ENCODE assay signal across 8 cellular contexts in the genomic region with DNA sequence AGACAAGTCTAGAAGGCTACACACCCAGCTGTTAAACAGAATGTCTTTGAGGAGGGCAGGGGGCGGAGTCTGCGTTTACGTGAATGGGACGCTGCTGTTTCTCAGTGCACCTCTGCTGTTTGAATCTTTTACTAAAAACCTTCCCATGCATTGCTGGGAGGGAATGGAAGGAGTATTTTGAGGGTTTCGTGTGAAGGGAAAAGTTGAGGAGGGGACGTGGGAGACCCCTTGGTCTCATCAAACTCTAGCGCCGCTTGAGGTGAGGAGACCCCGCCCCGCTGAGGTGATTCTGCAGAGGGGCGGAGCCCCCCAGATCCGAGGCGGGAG. TPM values are rescaled to one million over a fixed set of nuclear protein-coding genes. Genes with fewer than 3 reads are reported as not detected.
DNase-seq lines count a peak whose midpoint lies in the region; ATAC-seq, FAIRE-seq and TF ChIP-seq lines count a peak whose summit lies in the region.

No MANE protein-coding gene starts in this region.

- peak; percentile 60 for DNase-seq in Jurkat, Clone E6-1 (ENCODE audit: low read depth, low spot score)
- peak; percentile 76 to 79 for DNase-seq in activated CD4-positive, alpha-beta T cell treated with anti-CD3 and anti-CD28 coated beads for 4 hours
- DNase-seq in NCI-H1417 (lab: John Stamatoyannopoulos, UW) (no peak), GM12891 (ENCODE audit: insufficient read length, low spot score) (no peak)

- peak in 1 of 4 experiments; percentile 11 for TF ChIP-seq CTCF in gastroesophageal sphincter (IDR thresholded peaks at IDR 0.05)

- H3K27me3 ChIP-seq in gastroesophageal sphincter: no peaks in the 10 kb centered on the region
- H3K27me3 ChIP-seq in rectal smooth muscle tissue (ENCODE audit: control insufficient read depth, insufficient read depth, low read length): no peaks in the 10 kb centered on the region

- H3K4me1 ChIP-seq in gastroesophageal sphincter (peaks cover 0 to 39% (median 12%) of the 10 kb centered on the region in 3 donors), rectal smooth muscle tissue (ENCODE audit: control insufficient read depth, insufficient read depth, low read length) (peaks cover 10% of the 10 kb centered on the region)

- no peak for TF ChIP-seq POLR2A in gastroesophageal sphincter (IDR thresholded peaks at IDR 0.05)
- TF ChIP-seq POLR2A in GM12891 (IDR thresholded peaks at IDR 0.05; ENCODE audit: low read depth, low read length): no peak

- TF ChIP-seq EP300 in gastroesophageal sphincter (IDR thresholded peaks at IDR 0.05): no peak

- no peak for FAIRE-seq in GM12891 (lab: Jason Lieb, UNC)

- H3K36me3 ChIP-seq in gastroesophageal sphincter (no peaks in the 10 kb centered on the region), rectal smooth muscle tissue (ENCODE audit: control insufficient read depth, insufficient read depth, low read length) (no peaks in the 10 kb centered on the region)

- no peaks in the 10 kb centered on the region for H3K9me3 ChIP-seq in gastroesophageal sphincter

- ATAC-seq in GM18499 (IDR thresholded peaks at IDR 0.05; ENCODE audit: insufficient read depth, unreplicated experiment) (peak; percentile 34), GM21737 (IDR thresholded peaks at IDR 0.05; ENCODE audit: unreplicated experiment) (peak; percentile 56), gastroesophageal sphincter (peak; percentile 40)

- H3K4me3 ChIP-seq in Jurkat, Clone E6-1 (ENCODE audit: low read length): peak overlapping the region; percentile 75
- peak overlapping the region; percentile 47 to 100 for H3K4me3 ChIP-seq in gastroesophageal sphincter
- peak overlapping the region; percentile 92 for H3K4me3 ChIP-seq in rectal smooth muscle tissue (ENCODE audit: low read length)

- peak overlapping the region; percentile 40 for H3K9ac ChIP-seq in rectal smooth muscle tissue (ENCODE audit: low read length)

- H3K27ac ChIP-seq in gastroesophageal sphincter: peak overlapping the region; percentile 47 to 99 (median 96)
- H3K27ac ChIP-seq in rectal smooth muscle tissue (ENCODE audit: low read depth, low read length): peak overlapping the region; percentile 89

- WGBS in gastroesophageal sphincter (ENCODE audit: low coverage in 1 of 2), 2 donors: 0 to 2% methylated on average over 5 to 13 of the region's 13 CpGs

TF ChIP-seq in GM12891, 5 proteins besides CTCF, POLR2A, EP300 and RAD21:
- TF ChIP-seq POU2F2 (IDR thresholded peaks at IDR 0.05; ENCODE audit: low read depth, low read length) (no peak), PAX5 (IDR thresholded peaks at IDR 0.05; ENCODE audit: insufficient read depth, low read length, severe bottlenecking) (no peak), POLR2AphosphoS5 (IDR thresholded peaks at IDR 0.05; ENCODE audit: low read depth, low read length) (no peak), TAF1 (IDR thresholded peaks at IDR 0.05; ENCODE audit: low read depth, low read length) (no peak), SPI1 (IDR thresholded peaks at IDR 0.05; ENCODE audit: low read depth, low read length) (no peak)

RNA-seq across cellular contexts. Expression of a gene that starts 0.5 kb away (rescaled TPM):
- polyA plus RNA-seq in Jurkat, Clone E6-1 (2012; ENCODE audit: insufficient read depth, insufficient read length): 10.5 TPM
- 100 to 1,000 TPM; 433 to 615 (median 440) TPM for total RNA-seq in gastroesophageal sphincter
- 8.7 TPM for polyA plus RNA-seq in GM12891 (2012; ENCODE audit: low read depth, missing spikeins)

Comparison
In these comparisons a context has a peak if more than half of its experiments do, and no peak if none do; other contexts are left out.
1. DNase-seq: peak in Jurkat, Clone E6-1 (single experiment) and activated CD4-positive, alpha-beta T cell treated with anti-CD3 and anti-CD28 coated beads for 4 hours (2 of 2); none in NCI-H1417 (0 of 3) and GM12891 (single experiment).
2. Peak in every context shown above with its lines, with median percentiles within 50 percentile points of each other: ATAC-seq and H3K4me3 ChIP-seq.